9 cellular contexts compared by ENCODE assay signal in the genomic region with DNA sequence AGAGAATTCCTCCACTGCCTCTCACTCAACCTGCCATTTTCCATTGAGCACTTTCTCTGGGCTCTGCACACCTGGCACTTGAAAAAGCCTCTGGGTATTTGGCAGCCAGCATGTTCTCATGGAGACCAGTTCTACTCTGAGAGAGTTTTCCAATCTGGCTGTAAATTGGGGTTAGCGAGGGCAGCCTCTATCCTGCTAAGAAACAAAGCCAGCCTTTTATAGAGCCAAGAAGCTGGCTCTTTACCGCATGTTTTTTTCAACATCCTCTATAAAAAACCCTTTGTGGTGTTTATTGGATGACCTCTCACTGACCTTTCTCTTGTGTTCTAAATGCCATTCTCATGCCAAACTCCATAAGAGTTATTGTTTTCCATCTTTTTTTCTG. TPM values are rescaled to one million over a fixed set of nuclear protein-coding genes. Genes with fewer than 3 reads are reported as not detected.
DNase-seq lines count a peak whose midpoint lies in the region; ATAC-seq and TF ChIP-seq lines count a peak whose summit lies in the region.
"Had no signal": no experiment of that assay in that cellular context is flagged by ENCODE, and none has a peak within 500 bp of the region (broad histone marks: within the 10 kb centered on the region; RNA-seq: fewer than 3 reads in every experiment).

No MANE protein-coding gene starts in this region.

- H3K27me3 Mint-ChIP-seq in nephron (ENCODE audit: low read depth): no peaks in the 10 kb centered on the region

- no peak overlapping the region for H3K9ac ChIP-seq in DND-41 (ENCODE audit: low read depth, low read length)

- no peak overlapping the region for H3K27ac ChIP-seq in DND-41 (ENCODE audit: low read length)
- H3K27ac ChIP-seq in esophagus squamous epithelium: peak overlapping the region in 3 of 4 donors; percentile 32 to 76 (median 60)

- H3K4me1 ChIP-seq in DND-41 (ENCODE audit: insufficient read depth, low read length) (peaks cover 2% of the 10 kb centered on the region; the same call in 1 of the 2 replicates), esophagus squamous epithelium (peaks cover 9 to 50% (median 30%) of the 10 kb centered on the region in 3 donors)

- H3K4me3 ChIP-seq in DND-41 (ENCODE audit: low read depth in 1 of 2, low read length in 2 of 2): no peak overlapping the region
- no peak overlapping the region for H3K4me3 ChIP-seq in esophagus squamous epithelium

- H3K4me3 Mint-ChIP-seq in nephron: no peak overlapping the region

- H3K27ac Mint-ChIP-seq in nephron: peak overlapping the region in 2 of 3 experiments; percentile 56 to 76

- H3K36me3 ChIP-seq in DND-41 (ENCODE audit: insufficient read depth, low read length): no peaks in the 10 kb centered on the region
- H3K36me3 ChIP-seq in esophagus squamous epithelium: no peaks in the 10 kb centered on the region

- no peaks in the 10 kb centered on the region for H3K36me3 Mint-ChIP-seq in nephron (ENCODE audit: low read depth)

- in situ Hi-C loops in GM13976 (cut with MboI; ENCODE audit: low sequenced_read_pairs, unreplicated experiment): loop anchor here (10.0 to 25.0 kb wide), 2 partner anchors 191 to 448 kb away; no protein-coding TSS in a partner anchor

- peaks cover 38% of the 10 kb centered on the region for H3K4me1 Mint-ChIP-seq in nephron

- TF ChIP-seq POLR2A in esophagus squamous epithelium (IDR thresholded peaks at IDR 0.05): no peak

- H2AFZ ChIP-seq in DND-41 (ENCODE audit: low read depth, low read length): no peak overlapping the region

- H3K79me2 ChIP-seq in DND-41 (ENCODE audit: insufficient read depth, low read length): no peaks in the 10 kb centered on the region

- intact Hi-C loops in esophagus squamous epithelium (cut with DNase I): loop anchor here (10.0 kb wide), 1 partner anchor 251 kb away; no protein-coding TSS in a partner anchor

- H4K20me1 ChIP-seq in DND-41 (ENCODE audit: insufficient read depth, low read length): no peaks in the 10 kb centered on the region

- DNase-seq in DND-41 (no peak), NCI-H146 treated with DMSO at 0.1 percent for 48 hours (lab: John Stamatoyannopoulos, UW; ENCODE audit: unreplicated experiment) (peak; percentile 23), esophagus squamous epithelium (lab: John Stamatoyannopoulos, UW) (no peak), GM13976 (ENCODE audit: low spot score) (no peak), NCI-H187 (lab: John Stamatoyannopoulos, UW) (no peak)
- DNase-seq in effector CD4-positive, alpha-beta T cell: no peak
- DNase-seq: glutamatergic neuron had no signal

- no peak for TF ChIP-seq CTCF in DND-41 (IDR thresholded peaks at IDR 0.05; ENCODE audit: borderline replicate concordance, extremely low read depth, low read length, poor library complexity, severe bottlenecking)
- TF ChIP-seq CTCF in esophagus squamous epithelium (IDR thresholded peaks at IDR 0.05): no peak
- TF ChIP-seq CTCF in nephron (IDR thresholded peaks at IDR 0.05; ENCODE audit: unreplicated experiment in 3 of 3): no peak
- no peak for TF ChIP-seq CTCF in GM13976 (IDR thresholded peaks at IDR 0.05; ENCODE audit: borderline replicate concordance, control extremely low read depth, extremely low read depth, insufficient read depth, missing control alignments)

- peak; percentile 71 for ATAC-seq in DND-41 (ENCODE audit: insufficient read depth, low read depth)
- no peak for ATAC-seq in GM21576 (IDR thresholded peaks at IDR 0.05; ENCODE audit: unreplicated experiment)

- WGBS in esophagus squamous epithelium, 2 donors: 12 to 43% methylated on average over 2 of the region's 2 CpGs

- H3K4me2 ChIP-seq in DND-41 (ENCODE audit: insufficient read depth, low read length): no peak overlapping the region

- H3K9me3 ChIP-seq in DND-41 (ENCODE audit: insufficient read depth, low read length, severe bottlenecking): no peaks in the 10 kb centered on the region
- no peaks in the 10 kb centered on the region for H3K9me3 ChIP-seq in esophagus squamous epithelium

- no peaks in the 10 kb centered on the region for H3K27me3 ChIP-seq in DND-41 (ENCODE audit: insufficient read depth, low read length, poor library complexity)
- no peaks in the 10 kb centered on the region for H3K27me3 ChIP-seq in esophagus squamous epithelium

- peaks cover 3% of the 10 kb centered on the region for H3K9me3 Mint-ChIP-seq in nephron

RNA-seq across cellular contexts. Expression of a gene that starts 52.6 kb away (rescaled TPM):
- 10 to 100 TPM in 3 of 4 donors, 1 to 10 TPM in 1; 8.1 to 24.7 (median 14.9) TPM for total RNA-seq in esophagus squamous epithelium
